In genomic region chr17:976316-976715, GRCh38 we compare ENCODE assay signal across 20 cellular contexts. TPM values are rescaled to one million over a fixed set of nuclear protein-coding genes. Genes with fewer than 3 reads are reported as not detected.
A peak's percentile ranks its signal among the peaks of the same experiment; 100 is the strongest.
DNase-seq lines count a peak whose midpoint lies in the region; ATAC-seq, FAIRE-seq and TF ChIP-seq lines count a peak whose summit lies in the region.
"Had no signal": no experiment of that assay in that cellular context is flagged by ENCODE, and none has a peak within 500 bp of the region (broad histone marks: within the 10 kb centered on the region; RNA-seq: fewer than 3 reads in every experiment).

No MANE protein-coding gene starts in this region.

- dilution Hi-C loops in keratinocyte (cut with MboI; ENCODE audit: extremely low pct_ligation_motif_present, low sequenced_read_pairs), result loop anchor here (25.0 kb wide), 1 partner anchor 189 kb away; the partner anchor contains the start of genes GLOD4 and MRM3

- H3K27ac ChIP-seq in GM23248 (no peak overlapping the region), astrocyte (ENCODE audit: low read depth, low read length) (no peak overlapping the region), keratinocyte (ENCODE audit: control insufficient read depth, insufficient read depth, low read length) (peak overlapping the region; percentile 89), gastrocnemius medialis (peak overlapping the region; percentile 6 to 96 (median 64))
- H3K27ac ChIP-seq: colonic mucosa had no signal

- H3K79me2 ChIP-seq in GM23248 (ENCODE audit: insufficient read depth) (peaks cover 68% of the 10 kb centered on the region), astrocyte (ENCODE audit: insufficient read depth, low read length) (peaks cover 72% of the 10 kb centered on the region), keratinocyte (ENCODE audit: control insufficient read depth, insufficient read depth, low read length) (peaks cover 67% of the 10 kb centered on the region)

- H3K36me3 ChIP-seq in GM23248 (ENCODE audit: low read depth), result no peaks in the 10 kb centered on the region
- no peaks in the 10 kb centered on the region for H3K36me3 ChIP-seq in astrocyte (ENCODE audit: insufficient read depth, low read length)
- no peaks in the 10 kb centered on the region for H3K36me3 ChIP-seq in keratinocyte (ENCODE audit: control insufficient read depth in 2 of 2, extremely low read depth in 1 of 2, insufficient read depth in 2 of 2, low read length in 2 of 2)
- no peaks in the 10 kb centered on the region for H3K36me3 ChIP-seq in gastrocnemius medialis
- no peaks in the 10 kb centered on the region for H3K36me3 ChIP-seq in mucosa of descending colon (ENCODE audit: low read depth)
- H3K36me3 ChIP-seq: colonic mucosa, tibial artery had no signal

- H2AFZ ChIP-seq in GM23248 (no peak overlapping the region), astrocyte (ENCODE audit: low read depth, low read length) (no peak overlapping the region), keratinocyte (ENCODE audit: control insufficient read depth, low read length) (no peak overlapping the region)

- in situ Hi-C loops in GM23248 (cut with MboI), result no loop called here
- in situ Hi-C loops in gastrocnemius medialis (cut with MboI; ENCODE audit: low sequenced_read_pairs in 4 of 4), result loop anchor here in 1 of 4 donors (10.0 kb wide), 1 partner anchor 92 kb away; no protein-coding TSS in a partner anchor

- H3K4me3 Mint-ChIP-seq in astrocyte (ENCODE audit: unreplicated experiment), result peak overlapping the region; percentile 97
- H3K4me3 Mint-ChIP-seq: activated naive CD8-positive, alpha-beta T cell; activated T-helper 1 cell treated with anti-CD3 and anti-CD28 coated beads, Interleukin-12 subunit alpha, Interleukin-12 subunit beta, Interleukin-2, Interleukin-4 antibody, amounts not matched to agents 30 ng/mL and 10 ng/mL and 1 ng/mL, durations not matched to agents 14 hours and 24 hours and 36 hours; B cell; memory B cell; natural killer cell had no signal

- H3K4me1 ChIP-seq in GM23248 (ENCODE audit: insufficient read depth) (peaks cover 30% of the 10 kb centered on the region), astrocyte (ENCODE audit: insufficient read depth, low read length) (peaks cover 22% of the 10 kb centered on the region), keratinocyte (ENCODE audit: control insufficient read depth, extremely low read depth, insufficient read depth, low read length) (peaks cover 58% of the 10 kb centered on the region), gastrocnemius medialis (peaks cover 43 to 45% of the 10 kb centered on the region in 2 donors), mucosa of descending colon (ENCODE audit: low read depth) (peaks cover 14% of the 10 kb centered on the region)
- H3K4me1 ChIP-seq: colonic mucosa had no signal

- DNase-seq in GM23248, result peak; percentile 33
- no peak for DNase-seq in astrocyte (ENCODE audit: low read depth)
- DNase-seq in keratinocyte (ENCODE audit: low read depth, low spot score), result no peak
- DNase-seq in gastrocnemius medialis, result no peak
- no peak for DNase-seq in mucosa of descending colon
- DNase-seq in GM20000 (ENCODE audit: low spot score), result no peak
- no peak for DNase-seq in inferior parietal cortex (ENCODE audit: extremely low spot score)
- DNase-seq: colonic mucosa; natural killer cell; NCI-H526 treated with DMSO at 0.1 percent for 48 hours; stimulated activated CD4-positive, alpha-beta T cell treated with anti-CD3 and anti-CD28 coated beads, Interleukin-2, amount 100 ng/mL, for 24 hours; stimulated activated naive CD4-positive, alpha-beta T cell; tibial artery had no signal

- H3F3A ChIP-seq in GM23248 (ENCODE audit: insufficient read depth), result peaks cover 27% of the 10 kb centered on the region

- 42 to 43% methylated on average over 6 of the region's 6 CpGs for WGBS in GM23248 (ENCODE audit: low coverage in 1 of 2, low lambda C conversion rate in 2 of 2, missing lambda C conversion rate in 2 of 2), 2 experiments

- H3K9me3 Mint-ChIP-seq in astrocyte (ENCODE audit: unreplicated experiment), result no peaks in the 10 kb centered on the region
- H3K9me3 Mint-ChIP-seq: activated T-helper 1 cell treated with anti-CD3 and anti-CD28 coated beads, Interleukin-12 subunit alpha, Interleukin-12 subunit beta, Interleukin-2, Interleukin-4 antibody, amounts not matched to agents 30 ng/mL and 10 ng/mL and 1 ng/mL, durations not matched to agents 14 hours and 24 hours and 36 hours; memory B cell; natural killer cell had no signal

- no peaks in the 10 kb centered on the region for H3K9me3 ChIP-seq in GM23248 (ENCODE audit: low read depth)
- no peaks in the 10 kb centered on the region for H3K9me3 ChIP-seq in astrocyte (ENCODE audit: insufficient read depth, low read depth, low read length)
- no peaks in the 10 kb centered on the region for H3K9me3 ChIP-seq in keratinocyte (ENCODE audit: control insufficient read depth, low read depth, low read length)
- no peaks in the 10 kb centered on the region for H3K9me3 ChIP-seq in gastrocnemius medialis
- H3K9me3 ChIP-seq in mucosa of descending colon, result no peaks in the 10 kb centered on the region
- H3K9me3 ChIP-seq: colonic mucosa, tibial artery had no signal

- H3K27ac Mint-ChIP-seq in astrocyte (ENCODE audit: unreplicated experiment), result no peak overlapping the region
- H3K27ac Mint-ChIP-seq: activated naive CD8-positive, alpha-beta T cell; activated T-helper 1 cell treated with anti-CD3 and anti-CD28 coated beads, Interleukin-12 subunit alpha, Interleukin-12 subunit beta, Interleukin-2, Interleukin-4 antibody, amounts not matched to agents 30 ng/mL and 10 ng/mL and 1 ng/mL, durations not matched to agents 14 hours and 24 hours and 36 hours; B cell; memory B cell; natural killer cell had no signal

- TF ChIP-seq CTCF in astrocyte (IDR thresholded peaks at IDR 0.05; ENCODE audit: insufficient read depth, low read depth, low read length), result no peak
- TF ChIP-seq CTCF in keratinocyte (optimal IDR thresholded peaks at IDR 0.05 in 1 of 3, IDR thresholded peaks at IDR 0.05 in 1 of 3, conservative IDR thresholded peaks at IDR 0.05 in 1 of 3; ENCODE audit: extremely low read depth in 1 of 3, insufficient read depth in 2 of 3, low read length in 3 of 3), result no peak
- no peak for TF ChIP-seq CTCF in gastrocnemius medialis (IDR thresholded peaks at IDR 0.05 in 4 of 5, conservative IDR thresholded peaks at IDR 0.05 in 1 of 5)
- no peak for TF ChIP-seq CTCF in mucosa of descending colon (IDR thresholded peaks at IDR 0.05)
- no peak for TF ChIP-seq CTCF in GM20000 (IDR thresholded peaks at IDR 0.05; ENCODE audit: extremely low read depth, missing control alignments)

- no peak for FAIRE-seq in astrocyte (lab: Jason Lieb, UNC)
- FAIRE-seq in keratinocyte (lab: Jason Lieb, UNC), result peak; percentile 32
- FAIRE-seq: K562, TTC549 had no signal

- intact Hi-C loops in gastrocnemius medialis (cut with DNase I; ENCODE audit: low total_unique reads) (loop anchor here (5.0 kb wide), 1 partner anchor 244 kb away; the partner anchor contains the start of gene TLCD3A), mucosa of descending colon (cut with DNase I, micrococcal nuclease) (no loop called here)

- H3K4me1 Mint-ChIP-seq in astrocyte (ENCODE audit: low read depth, unreplicated experiment), result peaks cover 29% of the 10 kb centered on the region

- TF ChIP-seq POLR2A in gastrocnemius medialis (IDR thresholded peaks at IDR 0.05), result no peak

- H3K4me3 ChIP-seq in GM23248 (peak overlapping the region; percentile 58; the same call in 1 of the 2 replicates), astrocyte (ENCODE audit: insufficient read depth, low read depth, low read length) (no peak overlapping the region), keratinocyte (ENCODE audit: control insufficient read depth in 2 of 3, extremely low read depth in 1 of 3, insufficient read depth in 2 of 3, low read depth in 1 of 3, low read length in 3 of 3) (peak overlapping the region in 1 of 3 experiments; percentile 91), gastrocnemius medialis (no peak overlapping the region), mucosa of descending colon (no peak overlapping the region)
- H3K4me3 ChIP-seq: colonic mucosa, K562, tibial artery had no signal

- no peaks in the 10 kb centered on the region for H3K27me3 ChIP-seq in GM23248 (replicated peaks; ENCODE audit: insufficient read depth)
- no peaks in the 10 kb centered on the region for H3K27me3 ChIP-seq in astrocyte (ENCODE audit: insufficient read depth, low read length)
- no peaks in the 10 kb centered on the region for H3K27me3 ChIP-seq in keratinocyte (ENCODE audit: control insufficient read depth, extremely low read depth, insufficient read depth, low read length)
- no peaks in the 10 kb centered on the region for H3K27me3 ChIP-seq in gastrocnemius medialis

- H3K9ac ChIP-seq in GM23248, result peak overlapping the region; percentile 43
- H3K9ac ChIP-seq in astrocyte (ENCODE audit: low read length), result no peak overlapping the region
- H3K9ac ChIP-seq in keratinocyte (ENCODE audit: control insufficient read depth, extremely low read depth, insufficient read depth, low read length), result peak overlapping the region; percentile 92

- peaks cover 2% of the 10 kb centered on the region for H3K36me3 Mint-ChIP-seq in astrocyte (ENCODE audit: low read depth, unreplicated experiment)
- H3K36me3 Mint-ChIP-seq: activated naive CD8-positive, alpha-beta T cell; memory B cell; natural killer cell had no signal

- H3K27me3 Mint-ChIP-seq in astrocyte (ENCODE audit: low read depth, unreplicated experiment), result no peaks in the 10 kb centered on the region

- ATAC-seq in gastrocnemius medialis (no peak), mucosa of descending colon (no peak), HG02884 (IDR thresholded peaks at IDR 0.05; ENCODE audit: unreplicated experiment) (no peak)
- ATAC-seq: K562, natural killer cell had no signal

- no peaks in the 10 kb centered on the region for H3K9me2 ChIP-seq in GM23248 (ENCODE audit: insufficient read depth)

- H4K20me1 ChIP-seq in GM23248 (ENCODE audit: insufficient read depth), result peaks cover 4% of the 10 kb centered on the region; the same call in 1 of the 2 replicates
- H4K20me1 ChIP-seq in astrocyte (ENCODE audit: insufficient read depth, low read length), result peaks cover 63% of the 10 kb centered on the region
- peaks cover 5% of the 10 kb centered on the region for H4K20me1 ChIP-seq in keratinocyte (ENCODE audit: control insufficient read depth, extremely low read depth, insufficient read depth, low read length)

- H3K9me1 ChIP-seq in keratinocyte (ENCODE audit: control insufficient read depth, extremely low read depth, insufficient read depth, low read length), result no peaks in the 10 kb centered on the region

- H3K4me2 ChIP-seq in GM23248 (ENCODE audit: unreplicated experiment), result peak overlapping the region; percentile 66
- peak overlapping the region; percentile 93 for H3K4me2 ChIP-seq in astrocyte (ENCODE audit: low read length)
- H3K4me2 ChIP-seq in keratinocyte (ENCODE audit: control insufficient read depth, extremely low read depth, insufficient read depth, low read depth, low read length), result peak overlapping the region; percentile 95

RNA-seq across cellular contexts. Expression of gene NXN, which starts 3.3 kb away (rescaled TPM):
- total RNA-seq in GM23248 (2014; rRNA removed; shearing (Covaris generic)), result 41.9 and 51.7 TPM in 2 replicates
- polyA plus RNA-seq in GM23248 (2016; fragmentation: Nextera tagmentation; extraction: Ambion mirVana) (8.0 and 10.7 TPM in 2 replicates), keratinocyte (90.4 to 99.3 TPM (median 94.4 TPM) in 3 replicates)
- total RNA-seq in astrocyte (104 and 106 TPM in 2 replicates), gastrocnemius medialis (10 to 100 TPM; 55.6 to 86.4 (median 62.7) TPM), mucosa of descending colon (10 to 100 TPM in 1 of 3 donors, 1 to 10 TPM in 2; 5.3 to 98.1 (median 9.7) TPM)
- 28.0 TPM for polyA plus RNA-seq in keratinocyte (2011; ENCODE audit: low read depth)
- 105 and 138 TPM in 2 replicates for polyA plus RNA-seq in keratinocyte (2011; cell fraction: cytosol; rRNA removed)
- polyA plus RNA-seq in keratinocyte (2011; cell fraction: nucleus; rRNA removed), result 102 and 138 TPM in 2 replicates
- polyA plus RNA-seq in keratinocyte (2012; ENCODE audit: low replicate concordance), result 68.0 and 95.5 TPM in 2 replicates
- 119 to 243 TPM (median 131 TPM) in 3 replicates for polyA minus RNA-seq in keratinocyte
- 140 TPM for polyA minus RNA-seq in keratinocyte (2011; cell fraction: cytosol; rRNA and poly(A)+ RNA removed)
- 67.5 and 81.9 TPM in 2 replicates for polyA minus RNA-seq in keratinocyte (2011; cell fraction: nucleus; rRNA and poly(A)+ RNA removed)

RNA-seq across cellular contexts. Expression of gene TIMM22, which starts 20.6 kb away (rescaled TPM):
- 19.2 and 23.0 TPM in 2 replicates for total RNA-seq in GM23248 (2014; rRNA removed; shearing (Covaris generic))
- polyA plus RNA-seq in GM23248 (2016; fragmentation: Nextera tagmentation; extraction: Ambion mirVana) (26.1 and 26.7 TPM in 2 replicates), keratinocyte (11.1 to 24.8 TPM (median 14.4 TPM) in 3 replicates)
- total RNA-seq in astrocyte (20.0 and 20.3 TPM in 2 replicates), gastrocnemius medialis (10 to 100 TPM; 14.4 to 16.1 (median 15.3) TPM), mucosa of descending colon (10 to 100 TPM in 2 of 3 donors, 1 to 10 TPM in 1; 8.2 to 11.4 (median 10.1) TPM)
- polyA plus RNA-seq in keratinocyte (2011; ENCODE audit: low read depth), result 2.8 TPM
- polyA plus RNA-seq in keratinocyte (2011; cell fraction: cytosol; rRNA removed), result 18.1 and 19.0 TPM in 2 replicates
- polyA plus RNA-seq in keratinocyte (2011; cell fraction: nucleus; rRNA removed), result 12.1 and 12.4 TPM in 2 replicates
- 11.7 and 20.2 TPM in 2 replicates for polyA plus RNA-seq in keratinocyte (2012; ENCODE audit: low replicate concordance)
- 12.1 to 16.9 TPM (median 15.9 TPM) in 3 replicates for polyA minus RNA-seq in keratinocyte
- 12.3 TPM for polyA minus RNA-seq in keratinocyte (2011; cell fraction: cytosol; rRNA and poly(A)+ RNA removed)
- 5.0 and 8.1 TPM in 2 replicates for polyA minus RNA-seq in keratinocyte (2011; cell fraction: nucleus; rRNA and poly(A)+ RNA removed)

Comparison
In these comparisons a context has a peak if more than half of its experiments do, and no peak if none do; other contexts are left out.
1. H3K27ac ChIP-seq: peak in keratinocyte (single experiment) and gastrocnemius medialis (4 of 4); none in GM23248 (single experiment) and astrocyte (single experiment).
2. Peak in every context shown above with its lines, with median percentiles within 50 percentile points of each other: H3K4me2 ChIP-seq.